ENCODE assay signal across 1 cellular context in the genomic region with DNA sequence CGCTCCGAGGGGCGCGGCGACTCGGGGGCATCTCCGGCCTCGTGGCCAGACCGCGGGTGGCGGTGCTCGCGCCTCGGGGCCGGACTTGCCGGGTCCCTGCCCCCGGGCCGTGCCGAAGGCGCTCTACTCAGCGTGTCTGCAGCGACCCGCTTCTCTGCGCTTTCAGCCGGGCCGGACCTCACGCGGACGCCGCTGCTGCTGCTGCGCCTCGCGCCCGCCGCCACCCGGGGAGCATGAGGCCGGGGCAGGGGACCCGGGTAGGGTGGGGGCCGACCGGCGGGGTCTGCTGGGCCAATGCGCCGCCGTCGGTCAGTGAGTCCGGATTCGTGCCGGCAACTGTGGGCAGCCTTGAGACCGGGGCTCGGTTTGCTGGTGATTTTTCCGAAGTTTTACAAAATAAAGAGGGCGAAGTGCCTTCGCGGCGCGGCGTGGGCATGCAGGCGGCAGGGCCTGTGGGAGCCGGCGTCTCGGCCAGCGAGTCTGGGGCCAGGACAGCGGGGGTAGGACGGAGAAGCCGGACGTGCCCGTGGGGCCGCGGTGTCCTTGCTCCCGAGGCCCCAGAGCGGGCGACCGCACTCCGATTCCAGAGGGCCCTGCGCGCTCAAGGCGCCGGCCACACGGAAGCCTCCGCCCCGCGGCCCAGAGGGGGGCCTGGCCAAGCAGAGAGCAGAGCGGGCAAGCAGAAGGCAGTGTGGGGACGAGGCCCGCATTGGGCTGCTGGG.
TF ChIP-seq lines count a peak whose summit lies in the region.

No MANE protein-coding gene starts in this region.

TF ChIP-seq in GM23338, 12 proteins besides CTCF, POLR2A, EP300 and RAD21 (continued from another document):
- TF ChIP-seq, protein P1, sequence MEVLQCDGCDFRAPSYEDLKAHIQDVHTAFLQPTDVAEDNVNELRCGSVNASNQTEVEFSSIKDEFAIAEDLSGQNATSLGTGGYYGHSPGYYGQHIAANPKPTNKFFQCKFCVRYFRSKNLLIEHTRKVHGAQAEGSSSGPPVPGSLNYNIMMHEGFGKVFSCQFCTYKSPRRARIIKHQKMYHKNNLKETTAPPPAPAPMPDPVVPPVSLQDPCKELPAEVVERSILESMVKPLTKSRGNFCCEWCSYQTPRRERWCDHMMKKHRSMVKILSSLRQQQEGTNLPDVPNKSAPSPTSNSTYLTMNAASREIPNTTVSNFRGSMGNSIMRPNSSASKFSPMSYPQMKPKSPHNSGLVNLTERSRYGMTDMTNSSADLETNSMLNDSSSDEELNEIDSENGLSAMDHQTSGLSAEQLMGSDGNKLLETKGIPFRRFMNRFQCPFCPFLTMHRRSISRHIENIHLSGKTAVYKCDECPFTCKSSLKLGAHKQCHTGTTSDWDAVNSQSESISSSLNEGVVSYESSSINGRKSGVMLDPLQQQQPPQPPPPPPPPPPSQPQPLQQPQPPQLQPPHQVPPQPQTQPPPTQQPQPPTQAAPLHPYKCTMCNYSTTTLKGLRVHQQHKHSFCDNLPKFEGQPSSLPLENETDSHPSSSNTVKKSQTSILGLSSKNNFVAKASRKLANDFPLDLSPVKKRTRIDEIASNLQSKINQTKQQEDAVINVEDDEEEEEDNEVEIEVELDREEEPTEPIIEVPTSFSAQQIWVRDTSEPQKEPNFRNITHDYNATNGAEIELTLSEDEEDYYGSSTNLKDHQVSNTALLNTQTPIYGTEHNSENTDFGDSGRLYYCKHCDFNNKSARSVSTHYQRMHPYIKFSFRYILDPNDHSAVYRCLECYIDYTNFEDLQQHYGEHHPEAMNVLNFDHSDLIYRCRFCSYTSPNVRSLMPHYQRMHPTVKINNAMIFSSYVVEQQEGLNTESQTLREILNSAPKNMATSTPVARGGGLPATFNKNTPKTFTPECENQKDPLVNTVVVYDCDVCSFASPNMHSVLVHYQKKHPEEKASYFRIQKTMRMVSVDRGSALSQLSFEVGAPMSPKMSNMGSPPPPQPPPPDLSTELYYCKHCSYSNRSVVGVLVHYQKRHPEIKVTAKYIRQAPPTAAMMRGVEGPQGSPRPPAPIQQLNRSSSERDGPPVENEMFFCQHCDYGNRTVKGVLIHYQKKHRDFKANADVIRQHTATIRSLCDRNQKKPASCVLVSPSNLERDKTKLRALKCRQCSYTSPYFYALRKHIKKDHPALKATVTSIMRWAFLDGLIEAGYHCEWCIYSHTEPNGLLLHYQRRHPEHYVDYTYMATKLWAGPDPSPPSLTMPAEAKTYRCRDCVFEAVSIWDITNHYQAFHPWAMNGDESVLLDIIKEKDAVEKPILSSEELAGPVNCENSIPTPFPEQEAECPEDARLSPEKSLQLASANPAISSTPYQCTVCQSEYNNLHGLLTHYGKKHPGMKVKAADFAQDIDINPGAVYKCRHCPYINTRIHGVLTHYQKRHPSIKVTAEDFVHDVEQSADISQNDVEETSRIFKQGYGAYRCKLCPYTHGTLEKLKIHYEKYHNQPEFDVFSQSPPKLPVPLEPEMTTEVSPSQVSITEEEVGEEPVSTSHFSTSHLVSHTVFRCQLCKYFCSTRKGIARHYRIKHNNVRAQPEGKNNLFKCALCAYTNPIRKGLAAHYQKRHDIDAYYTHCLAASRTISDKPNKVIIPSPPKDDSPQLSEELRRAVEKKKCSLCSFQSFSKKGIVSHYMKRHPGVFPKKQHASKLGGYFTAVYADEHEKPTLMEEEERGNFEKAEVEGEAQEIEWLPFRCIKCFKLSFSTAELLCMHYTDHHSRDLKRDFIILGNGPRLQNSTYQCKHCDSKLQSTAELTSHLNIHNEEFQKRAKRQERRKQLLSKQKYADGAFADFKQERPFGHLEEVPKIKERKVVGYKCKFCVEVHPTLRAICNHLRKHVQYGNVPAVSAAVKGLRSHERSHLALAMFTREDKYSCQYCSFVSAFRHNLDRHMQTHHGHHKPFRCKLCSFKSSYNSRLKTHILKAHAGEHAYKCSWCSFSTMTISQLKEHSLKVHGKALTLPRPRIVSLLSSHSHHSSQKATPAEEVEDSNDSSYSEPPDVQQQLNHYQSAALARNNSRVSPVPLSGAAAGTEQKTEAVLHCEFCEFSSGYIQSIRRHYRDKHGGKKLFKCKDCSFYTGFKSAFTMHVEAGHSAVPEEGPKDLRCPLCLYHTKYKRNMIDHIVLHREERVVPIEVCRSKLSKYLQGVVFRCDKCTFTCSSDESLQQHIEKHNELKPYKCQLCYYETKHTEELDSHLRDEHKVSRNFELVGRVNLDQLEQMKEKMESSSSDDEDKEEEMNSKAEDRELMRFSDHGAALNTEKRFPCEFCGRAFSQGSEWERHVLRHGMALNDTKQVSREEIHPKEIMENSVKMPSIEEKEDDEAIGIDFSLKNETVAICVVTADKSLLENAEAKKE (CRISPR knock-in tag; IDR thresholded peaks at IDR 0.05): no peak
- TF ChIP-seq NANOG (IDR thresholded peaks at IDR 0.05; ENCODE audit: borderline replicate concordance) (no peak), JUNB (IDR thresholded peaks at IDR 0.05; ENCODE audit: unreplicated experiment) (no peak)
- TF ChIP-seq, protein P2, sequence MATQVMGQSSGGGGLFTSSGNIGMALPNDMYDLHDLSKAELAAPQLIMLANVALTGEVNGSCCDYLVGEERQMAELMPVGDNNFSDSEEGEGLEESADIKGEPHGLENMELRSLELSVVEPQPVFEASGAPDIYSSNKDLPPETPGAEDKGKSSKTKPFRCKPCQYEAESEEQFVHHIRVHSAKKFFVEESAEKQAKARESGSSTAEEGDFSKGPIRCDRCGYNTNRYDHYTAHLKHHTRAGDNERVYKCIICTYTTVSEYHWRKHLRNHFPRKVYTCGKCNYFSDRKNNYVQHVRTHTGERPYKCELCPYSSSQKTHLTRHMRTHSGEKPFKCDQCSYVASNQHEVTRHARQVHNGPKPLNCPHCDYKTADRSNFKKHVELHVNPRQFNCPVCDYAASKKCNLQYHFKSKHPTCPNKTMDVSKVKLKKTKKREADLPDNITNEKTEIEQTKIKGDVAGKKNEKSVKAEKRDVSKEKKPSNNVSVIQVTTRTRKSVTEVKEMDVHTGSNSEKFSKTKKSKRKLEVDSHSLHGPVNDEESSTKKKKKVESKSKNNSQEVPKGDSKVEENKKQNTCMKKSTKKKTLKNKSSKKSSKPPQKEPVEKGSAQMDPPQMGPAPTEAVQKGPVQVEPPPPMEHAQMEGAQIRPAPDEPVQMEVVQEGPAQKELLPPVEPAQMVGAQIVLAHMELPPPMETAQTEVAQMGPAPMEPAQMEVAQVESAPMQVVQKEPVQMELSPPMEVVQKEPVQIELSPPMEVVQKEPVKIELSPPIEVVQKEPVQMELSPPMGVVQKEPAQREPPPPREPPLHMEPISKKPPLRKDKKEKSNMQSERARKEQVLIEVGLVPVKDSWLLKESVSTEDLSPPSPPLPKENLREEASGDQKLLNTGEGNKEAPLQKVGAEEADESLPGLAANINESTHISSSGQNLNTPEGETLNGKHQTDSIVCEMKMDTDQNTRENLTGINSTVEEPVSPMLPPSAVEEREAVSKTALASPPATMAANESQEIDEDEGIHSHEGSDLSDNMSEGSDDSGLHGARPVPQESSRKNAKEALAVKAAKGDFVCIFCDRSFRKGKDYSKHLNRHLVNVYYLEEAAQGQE (IDR thresholded peaks at IDR 0.05; ENCODE audit: unreplicated experiment): no peak
- TF ChIP-seq, protein P3, sequence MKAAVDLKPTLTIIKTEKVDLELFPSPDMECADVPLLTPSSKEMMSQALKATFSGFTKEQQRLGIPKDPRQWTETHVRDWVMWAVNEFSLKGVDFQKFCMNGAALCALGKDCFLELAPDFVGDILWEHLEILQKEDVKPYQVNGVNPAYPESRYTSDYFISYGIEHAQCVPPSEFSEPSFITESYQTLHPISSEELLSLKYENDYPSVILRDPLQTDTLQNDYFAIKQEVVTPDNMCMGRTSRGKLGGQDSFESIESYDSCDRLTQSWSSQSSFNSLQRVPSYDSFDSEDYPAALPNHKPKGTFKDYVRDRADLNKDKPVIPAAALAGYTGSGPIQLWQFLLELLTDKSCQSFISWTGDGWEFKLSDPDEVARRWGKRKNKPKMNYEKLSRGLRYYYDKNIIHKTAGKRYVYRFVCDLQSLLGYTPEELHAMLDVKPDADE (IDR thresholded peaks at IDR 0.05): no peak
